1 cellular context compared by ENCODE assay signal in the genomic region with DNA sequence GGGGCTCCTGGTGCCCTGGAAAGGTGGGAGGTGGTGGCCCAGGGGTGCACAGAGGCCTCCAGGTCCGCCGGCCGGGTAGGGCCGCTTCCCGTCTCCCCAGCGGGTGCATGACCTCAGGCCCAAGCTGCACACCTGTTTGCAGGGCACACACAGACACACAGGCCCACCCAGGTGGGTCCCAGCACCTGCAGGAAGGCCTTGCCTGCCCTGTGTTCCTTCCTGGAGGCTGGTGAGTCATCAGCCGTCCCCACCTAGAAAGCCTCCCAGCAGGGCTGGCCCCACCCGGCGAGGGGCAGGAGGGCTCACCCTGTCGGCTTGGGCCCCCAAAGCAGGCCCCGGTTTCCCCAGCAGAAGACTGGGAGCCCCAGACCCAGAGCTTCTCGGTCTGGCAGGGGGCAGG.
TF ChIP-seq lines count a peak whose summit lies in the region.

No MANE protein-coding gene starts in this region.

TF ChIP-seq in HCT116, 20 proteins besides CTCF, POLR2A, EP300 and RAD21:
- TF ChIP-seq, protein P1, sequence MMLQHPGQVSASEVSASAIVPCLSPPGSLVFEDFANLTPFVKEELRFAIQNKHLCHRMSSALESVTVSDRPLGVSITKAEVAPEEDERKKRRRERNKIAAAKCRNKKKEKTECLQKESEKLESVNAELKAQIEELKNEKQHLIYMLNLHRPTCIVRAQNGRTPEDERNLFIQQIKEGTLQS (IDR thresholded peaks at IDR 0.05): no peak
- TF ChIP-seq ZFX (IDR thresholded peaks at IDR 0.05) (0 out of 2 replicates have a peak, but pooled peaks have one; percentile 30), EGR1 (IDR thresholded peaks at IDR 0.05; ENCODE audit: low read depth) (no peak)
- TF ChIP-seq, protein P2, sequence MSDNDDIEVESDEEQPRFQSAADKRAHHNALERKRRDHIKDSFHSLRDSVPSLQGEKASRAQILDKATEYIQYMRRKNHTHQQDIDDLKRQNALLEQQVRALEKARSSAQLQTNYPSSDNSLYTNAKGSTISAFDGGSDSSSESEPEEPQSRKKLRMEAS (IDR thresholded peaks at IDR 0.05): no peak
